ENCODE assay signal across 19 cellular contexts in genomic region chr15:29063646-29064045, GRCh38.
"Had no signal": no experiment of that assay in that cellular context is flagged by ENCODE, and none has a peak within 500 bp of the region (broad histone marks: within the 10 kb centered on the region; RNA-seq: fewer than 3 reads in every experiment).

No MANE protein-coding gene starts in this region.

- H3K9ac ChIP-seq: SK-N-SH had no signal

- H3K27ac ChIP-seq: RWPE1 had no signal

- H3K9me3 ChIP-seq: SK-N-SH had no signal

- ATAC-seq: Panc1, PC-3 had no signal

- DNase-seq: KBM-7, NCI-H1092, NCI-H1417 treated with DMSO at 0.1 percent for 48 hours, NCI-H146, NCI-H1694 treated with DMSO at 0.1 percent for 48 hours, NCI-H1930, NCI-H2081, NCI-H2107, NCI-H2227 treated with DMSO at 0.1 percent for 48 hours, NCI-H446, NCI-H510A, NCI-H524 treated with DMSO at 0.1 percent for 48 hours, NCI-H774, PC-3, SHP77, SK-N-SH, SW 1271 had no signal

- H3K4me2 ChIP-seq: SK-N-SH had no signal
